Comparison of ENCODE assay signal across 25 cellular contexts in genomic region chr2:112831956-112832567, GRCh38. TPM values are rescaled to one million over a fixed set of nuclear protein-coding genes. Genes with fewer than 3 reads are reported as not detected.
DNase-seq lines count a peak whose midpoint lies in the region; ATAC-seq and TF ChIP-seq lines count a peak whose summit lies in the region.
"Had no signal": no experiment of that assay in that cellular context is flagged by ENCODE, and none has a peak within 500 bp of the region (broad histone marks: within the 10 kb centered on the region; RNA-seq: fewer than 3 reads in every experiment).

No MANE protein-coding gene starts in this region.

- H3K9me3 Mint-ChIP-seq in activated B cell treated with CpG ODN at 0.5 μM for 24 hours (no peaks in the 10 kb centered on the region), natural killer cell (no peaks in the 10 kb centered on the region)
- H3K9me3 Mint-ChIP-seq: activated T-cell treated with anti-CD3 and anti-CD28 coated beads, Interleukin-2, amount 50 U/mL, for 24 hours; T-helper 2 cell treated with Interferon-gamma antibody and Interleukin-4, amounts not matched to agents 5 μg/mL and 100 μg/mL, for 36 hours had no signal

- CTCF ChIA-PET in activated B cell treated with CpG ODN at 0.5 μM for 24 hours (lab: Charles Lee), result interaction anchor here (0.7 kb wide), 1 partner anchor 10 kb away, joined by 3 read pairs; no protein-coding TSS in a partner anchor

- H3K4me3 ChIP-seq in BLaER1 treated with 17β-estradiol and CSF1 and Interleukin-3, amounts not matched to agents 10 nM and 100 nM, result peak overlapping the region in 9 of 10 experiments; percentile 58 to 77 (median 70); a peak in 17 of 20 replicates
- H3K4me3 ChIP-seq: A549, Peyer's patch, sigmoid colon had no signal

- TF ChIP-seq CTCF in activated B cell treated with CpG ODN at 0.5 μM for 24 hours (IDR thresholded peaks at IDR 0.05) (no peak), natural killer cell (IDR thresholded peaks at IDR 0.05) (no peak), GM10266 (IDR thresholded peaks at IDR 0.05; ENCODE audit: control insufficient read depth, insufficient read depth, low read depth, missing control alignments) (no peak)

- ATAC-seq in activated B cell treated with CpG ODN at 0.5 μM for 24 hours (ENCODE audit: low read depth) (peak; percentile 21), left lobe of liver (no peak), natural killer cell (no peak)
- ATAC-seq: A549, heart right ventricle, left lung, SK-N-SH treated with all-trans-retinoic acid at 6 μM for 48 hours had no signal

- H3K36me3 Mint-ChIP-seq in activated B cell treated with CpG ODN at 0.5 μM for 24 hours (ENCODE audit: low read depth), result no peaks in the 10 kb centered on the region
- H3K36me3 Mint-ChIP-seq in natural killer cell, result no peaks in the 10 kb centered on the region

- H3K9ac ChIP-seq in BLaER1 treated with 17β-estradiol and CSF1 and Interleukin-3, amounts not matched to agents 10 nM and 100 nM, result peak overlapping the region; percentile 14 to 88 (median 83); a peak in 21 of 22 replicates

- no peaks in the 10 kb centered on the region for H3K27me3 ChIP-seq in BLaER1 treated with 17β-estradiol and CSF1 and Interleukin-3, amounts not matched to agents 10 nM and 100 nM
- H3K27me3 ChIP-seq: left lung, Peyer's patch, sigmoid colon had no signal

- POLR2A ChIA-PET in activated B cell treated with CpG ODN at 0.5 μM for 24 hours (lab: Charles Lee), result no interaction called here

- peaks cover 0 to 93% (median 90%) of the 10 kb centered on the region in 11 experiments; a peak in 19 of 22 replicates for H3K9me3 ChIP-seq in BLaER1 treated with 17β-estradiol and CSF1 and Interleukin-3, amounts not matched to agents 10 nM and 100 nM (replicated peaks in 1 of 11)
- H3K9me3 ChIP-seq: A549, heart right ventricle, left lung, Peyer's patch, sigmoid colon had no signal

- H3K4me3 Mint-ChIP-seq in activated B cell treated with CpG ODN at 0.5 μM for 24 hours (no peak overlapping the region), natural killer cell (no peak overlapping the region)
- H3K4me3 Mint-ChIP-seq: activated T-cell treated with anti-CD3 and anti-CD28 coated beads, Interleukin-2, amount 50 U/mL, for 24 hours; T-helper 2 cell treated with Interferon-gamma antibody and Interleukin-4, amounts not matched to agents 5 μg/mL and 100 μg/mL, for 36 hours had no signal

- peaks cover 0 to 80% (median 0%) of the 10 kb centered on the region in 11 experiments; a peak in 6 of 22 replicates for H4K20me1 ChIP-seq in BLaER1 treated with 17β-estradiol and CSF1 and Interleukin-3, amounts not matched to agents 10 nM and 100 nM

- no peak overlapping the region for H3K27ac Mint-ChIP-seq in activated B cell treated with CpG ODN at 0.5 μM for 24 hours
- peak overlapping the region in 1 of 2 donors; percentile 9 for H3K27ac Mint-ChIP-seq in natural killer cell
- H3K27ac Mint-ChIP-seq: activated T-cell treated with anti-CD3 and anti-CD28 coated beads, Interleukin-2, amount 50 U/mL, for 24 hours; T-helper 2 cell treated with Interferon-gamma antibody and Interleukin-4, amounts not matched to agents 5 μg/mL and 100 μg/mL, for 36 hours had no signal

- peak; percentile 9 for DNase-seq in NAMALWA (ENCODE audit: low spot score)
- no peak for DNase-seq in activated B cell treated with CpG ODN at 0.5 μM for 24 hours
- peak; percentile 40 for DNase-seq in left lobe of liver (ENCODE audit: low spot score)
- no peak for DNase-seq in NCI-H2029 (lab: John Stamatoyannopoulos, UW)
- DNase-seq in HuH-7.5 (ENCODE audit: low spot score), result no peak
- DNase-seq in natural killer cell, result no peak
- no peak for DNase-seq in GM10266 (ENCODE audit: extremely low spot score)
- DNase-seq: activated CD4-positive, alpha-beta T cell treated with anti-CD3 and anti-CD28 coated beads for 1 hour; activated naive CD4-positive, alpha-beta T cell; activated T-cell treated with anti-CD3 and anti-CD28 coated beads, Interleukin-2, amount 50 U/mL, for 24 hours; cortex of kidney; EL; HCEC 1CT; left lung; NCI-H1930; Peyer's patch; posterior cingulate gyrus; sigmoid colon; stimulated activated CD4-positive, alpha-beta T cell treated with anti-CD3 and anti-CD28 coated beads, Interleukin-15, amount 100 ng/mL, for 24 hours; trophoblast cell had no signal

- H3K27me3 Mint-ChIP-seq in activated B cell treated with CpG ODN at 0.5 μM for 24 hours (no peaks in the 10 kb centered on the region), natural killer cell (ENCODE audit: low read depth in 2 of 2) (peaks cover 3 to 8% of the 10 kb centered on the region in 2 donors)

- H3K4me1 Mint-ChIP-seq in activated B cell treated with CpG ODN at 0.5 μM for 24 hours, result peaks cover 27% of the 10 kb centered on the region
- H3K4me1 Mint-ChIP-seq in natural killer cell, result peaks cover 0 to 12% of the 10 kb centered on the region in 2 donors

- peaks cover 43 to 92% (median 73%) of the 10 kb centered on the region in 10 experiments for H3K4me1 ChIP-seq in BLaER1 treated with 17β-estradiol and CSF1 and Interleukin-3, amounts not matched to agents 10 nM and 100 nM
- H3K4me1 ChIP-seq: sigmoid colon had no signal

- peaks cover 60 to 78% (median 72%) of the 10 kb centered on the region in 11 experiments for H3K36me3 ChIP-seq in BLaER1 treated with 17β-estradiol and CSF1 and Interleukin-3, amounts not matched to agents 10 nM and 100 nM
- H3K36me3 ChIP-seq: heart right ventricle, Peyer's patch, sigmoid colon had no signal

- H3K4me2 ChIP-seq in BLaER1 treated with 17β-estradiol and CSF1 and Interleukin-3, amounts not matched to agents 10 nM and 100 nM, result peak overlapping the region; percentile 76 to 98 (median 89)
- H3K4me2 ChIP-seq: A549 had no signal

- H3K27ac ChIP-seq in BLaER1 treated with 17β-estradiol and CSF1 and Interleukin-3, amounts not matched to agents 10 nM and 100 nM, result peak overlapping the region; percentile 6 to 98 (median 96); a peak in 21 of 22 replicates
- H3K27ac ChIP-seq: A549, heart right ventricle, Peyer's patch, sigmoid colon had no signal

- intact Hi-C loops in activated B cell treated with CpG ODN at 0.5 μM for 24 hours (cut with micrococcal nuclease) (no loop called here), natural killer cell (cut with micrococcal nuclease) (no loop called here)

RNA-seq across cellular contexts. Expression of gene IL1B, which starts 4.5 kb away (rescaled TPM):
- 0.53 and 0.71 TPM in 2 replicates for total RNA-seq in activated B cell treated with CpG ODN at 0.5 μM for 24 hours
- total RNA-seq in left lobe of liver, result not detected
- total RNA-seq in natural killer cell, result 100 to 1,000 TPM in 2 of 3 donors, 10 to 100 TPM in 1; 92.6 to 250 (median 110) TPM

RNA-seq across cellular contexts. Expression of gene IL1A, which starts 47.8 kb away (rescaled TPM):
- total RNA-seq in activated B cell treated with CpG ODN at 0.5 μM for 24 hours, result 1.4 and 1.9 TPM in 2 replicates
- total RNA-seq in left lobe of liver, result not detected
- total RNA-seq in natural killer cell, result 1 to 10 TPM in 1 of 3 donors, under 1 TPM in 1, not detected in 1; 0.45 to 1.6 TPM
- total RNA-seq: heart right ventricle, Peyer's patch, sigmoid colon had no signal

Comparison
In these comparisons a context has a peak if more than half of its experiments do, and no peak if none do; other contexts are left out.
1. DNase-seq: peak in NAMALWA (single experiment) and left lobe of liver (single experiment); none in activated B cell treated with CpG ODN at 0.5 μM for 24 hours (single experiment), NCI-H2029 (single experiment), HuH-7.5 (single experiment), natural killer cell (single experiment) and GM10266 (single experiment).
2. RNA of gene IL1B, which starts 4.5 kb away (total RNA-seq): 92.6 to 250 TPM in natural killer cell; 0.53 to 0.71 TPM in activated B cell treated with CpG ODN at 0.5 μM for 24 hours and not detected in left lobe of liver (single experiment); every median in the first group is over 10 times any median in the second.